In genomic region chr4:780730-781492, GRCh38 we compare ENCODE assay signal across 8 cellular contexts. TPM values are rescaled to one million over a fixed set of nuclear protein-coding genes. Genes with fewer than 3 reads are reported as not detected.
DNase-seq lines count a peak whose midpoint lies in the region; ATAC-seq, FAIRE-seq and TF ChIP-seq lines count a peak whose summit lies in the region.

No MANE protein-coding gene starts in this region.

- H3K9ac ChIP-seq in astrocyte (ENCODE audit: low read length): peak overlapping the region; percentile 99
- peak overlapping the region; percentile 98 for H3K9ac ChIP-seq in HepG2 (ENCODE audit: insufficient read depth, low read depth, low read length)

- intact Hi-C loops in HepG2 (cut with micrococcal nuclease; ENCODE audit: unreplicated experiment): loop anchor here (5.0 kb wide), 1 partner anchor 151 kb away; the partner anchor contains the start of genes GAK and TMEM175

- no peaks in the 10 kb centered on the region for H3K9me3 ChIP-seq in astrocyte (ENCODE audit: insufficient read depth, low read depth, low read length)
- no peaks in the 10 kb centered on the region for H3K9me3 ChIP-seq in HepG2 (ENCODE audit: low read length)

- peak overlapping the region; percentile 95 for H3K27ac ChIP-seq in astrocyte (ENCODE audit: low read depth, low read length)
- peak overlapping the region; percentile 94 for H3K27ac ChIP-seq in HepG2 (ENCODE audit: extremely low read length, insufficient read depth, low read length)

- H3K27me3 ChIP-seq in astrocyte (ENCODE audit: insufficient read depth, low read length) (peaks cover 16% of the 10 kb centered on the region), HepG2 (ENCODE audit: control insufficient read depth in 1 of 2, insufficient read depth in 2 of 2, low read length in 2 of 2) (no peaks in the 10 kb centered on the region; a peak in 1 of 5 replicates)

- H3K4me3 ChIP-seq in astrocyte (ENCODE audit: insufficient read depth, low read depth, low read length) (peak overlapping the region; percentile 87), HepG2 (replicated peaks in 1 of 3; ENCODE audit: insufficient read depth in 1 of 3, low read depth in 2 of 3, low read length in 3 of 3) (peak overlapping the region; percentile 87 to 99 (median 94))

- TF ChIP-seq POLR2A in HepG2 (IDR thresholded peaks at IDR 0.05; ENCODE audit: insufficient read depth in 1 of 2, low read depth in 2 of 2, low read length in 2 of 2): no peak

- TF ChIP-seq EP300 in HepG2 (IDR thresholded peaks at IDR 0.05; ENCODE audit: low read depth in 2 of 2, low read length in 2 of 2) (no peak), HepG2 (CRISPR knock-in tag; IDR thresholded peaks at IDR 0.05; ENCODE audit: borderline replicate concordance) (no peak)

- H3K79me2 ChIP-seq in astrocyte (ENCODE audit: insufficient read depth, low read length) (peaks cover 58% of the 10 kb centered on the region), HepG2 (ENCODE audit: insufficient read depth, low read length) (peaks cover 45% of the 10 kb centered on the region)

- DNase-seq in ELF-1 (ENCODE audit: low read depth, low spot score) (peak; percentile 57), astrocyte (ENCODE audit: low read depth) (no peak), HepG2 (ENCODE audit: low spot score) (no peak), type B pancreatic cell (ENCODE audit: extremely low spot score, unreplicated experiment) (peak; percentile 65), anterior cingulate cortex (lab: John Stamatoyannopoulos, UW) (no peak)
- DNase-seq in activated CD4-positive, alpha-beta T cell treated with anti-CD3 and anti-CD28 coated beads for 1 hour: no peak

- H2AFZ ChIP-seq in astrocyte (ENCODE audit: low read depth, low read length) (peak overlapping the region; percentile 76), HepG2 (ENCODE audit: low read length) (no peak overlapping the region)

- H3K36me3 ChIP-seq in astrocyte (ENCODE audit: insufficient read depth, low read length) (peaks cover 18% of the 10 kb centered on the region), HepG2 (replicated peaks in 1 of 2; ENCODE audit: control insufficient read depth in 1 of 2, insufficient read depth in 2 of 2, low read length in 2 of 2) (peaks cover 2 to 23% of the 10 kb centered on the region in 2 experiments; a peak in 3 of 5 replicates)

- H4K20me1 ChIP-seq in astrocyte (ENCODE audit: insufficient read depth, low read length) (peaks cover 46% of the 10 kb centered on the region), HepG2 (ENCODE audit: insufficient read depth, low read length) (peaks cover 38% of the 10 kb centered on the region)

- peaks cover 14% of the 10 kb centered on the region for H3K36me3 Mint-ChIP-seq in astrocyte (ENCODE audit: low read depth, unreplicated experiment)
- peaks cover 33% of the 10 kb centered on the region for H3K36me3 Mint-ChIP-seq in type B pancreatic cell

- TF ChIP-seq CTCF in astrocyte (IDR thresholded peaks at IDR 0.05; ENCODE audit: insufficient read depth, low read depth, low read length): no peak
- no peak for TF ChIP-seq CTCF in HepG2 (CRISPR knock-in tag; IDR thresholded peaks at IDR 0.05)
- TF ChIP-seq CTCF in type B pancreatic cell (conservative IDR thresholded peaks at IDR 0.05): no peak

- no TSS peak for BruUV-seq in HepG2 (replicated peaks; lab: Mats Ljungman, UMichigan)

- H3K4me3 Mint-ChIP-seq in astrocyte (ENCODE audit: unreplicated experiment): peak overlapping the region; percentile 94
- peak overlapping the region; percentile 93 for H3K4me3 Mint-ChIP-seq in type B pancreatic cell

- H3K4me1 ChIP-seq in astrocyte (ENCODE audit: insufficient read depth, low read length) (peaks cover 13% of the 10 kb centered on the region), HepG2 (ENCODE audit: insufficient read depth, low read length) (peaks cover 59% of the 10 kb centered on the region)

- H3K4me2 ChIP-seq in astrocyte (ENCODE audit: low read length) (peak overlapping the region; percentile 95), HepG2 (ENCODE audit: low read depth, low read length) (peak overlapping the region; percentile 88)

- CTCF ChIA-PET in HepG2 (lab: Yijun Ruan, JAX; ENCODE audit: low intra/inter-chr PET ratio, low total read pairs): no interaction called here

- in situ Hi-C loops in HepG2 (cut with HindIII; ENCODE audit: extremely low pct_ligation_motif_present, low pct_unique_long_range_greater_than_20kb): no loop called here

- POLR2A ChIA-PET in HepG2 (lab: Yijun Ruan, JAX): interaction anchor here (0.7 to 3.7 kb wide), 15 partner anchors 7 to 307 kb away, joined by 3 to 27 read pairs (median 4); partner anchors contain the start of genes IDUA, PCGF3 and SLC26A1

- peaks cover 2% of the 10 kb centered on the region for H3K9me3 Mint-ChIP-seq in astrocyte (ENCODE audit: unreplicated experiment)
- no peaks in the 10 kb centered on the region for H3K9me3 Mint-ChIP-seq in type B pancreatic cell

- H3K27me3 Mint-ChIP-seq in astrocyte (ENCODE audit: low read depth, unreplicated experiment): peaks cover 19% of the 10 kb centered on the region
- peaks cover 15% of the 10 kb centered on the region for H3K27me3 Mint-ChIP-seq in type B pancreatic cell

- FAIRE-seq in astrocyte (lab: Jason Lieb, UNC) (no peak), HepG2 (lab: Jason Lieb, UNC) (no peak)

- H3K27ac Mint-ChIP-seq in astrocyte (ENCODE audit: unreplicated experiment): peak overlapping the region; percentile 86
- H3K27ac Mint-ChIP-seq in type B pancreatic cell: peak overlapping the region; percentile 97

- TF ChIP-seq RAD21 in HepG2 (CRISPR knock-in tag; IDR thresholded peaks at IDR 0.05): no peak

- ATAC-seq in HG03097 (IDR thresholded peaks at IDR 0.05; ENCODE audit: low FRiP score, unreplicated experiment) (peak; percentile 13), HepG2 (no peak), GM18867 (IDR thresholded peaks at IDR 0.05; ENCODE audit: unreplicated experiment) (no peak)

- WGBS in HepG2 (ENCODE audit: low lambda C conversion rate): 1% methylated on average over 30 of the region's 38 CpGs

- H3K4me1 Mint-ChIP-seq in astrocyte (ENCODE audit: low read depth, unreplicated experiment): peaks cover 13% of the 10 kb centered on the region
- peaks cover 21% of the 10 kb centered on the region for H3K4me1 Mint-ChIP-seq in type B pancreatic cell (ENCODE audit: unreplicated experiment)

TF ChIP-seq in HepG2, 621 proteins besides CTCF, POLR2A, EP300 and RAD21 (continues in another document):
- TF ChIP-seq ZNF263 (CRISPR knock-in tag; IDR thresholded peaks at IDR 0.05) (0 out of 2 replicates have a peak, but pooled peaks have one; percentile 3), CSRNP1 (CRISPR knock-in tag; IDR thresholded peaks at IDR 0.05) (peak; percentile 66; the same call in 1 of the 2 replicates), ZNF598 (CRISPR knock-in tag; IDR thresholded peaks at IDR 0.05; ENCODE audit: borderline replicate concordance) (no peak)

RNA-seq across cellular contexts. Expression of gene CPLX1, which starts 45.0 kb away (rescaled TPM):
- total RNA-seq in astrocyte (0.41 and 1.9 TPM in 2 replicates), HepG2 (2016; rRNA removed; fragmentation: Illumina TruSeq; extraction: Trizol) (0.18 and 0.36 TPM in 2 replicates), type B pancreatic cell (ENCODE audit: low replicate concordance) (3.7 and 5.6 TPM in 2 replicates)
- 0.30 TPM in 1 of 2 replicates, not detected in the other for total RNA-seq in HepG2 (2016; cell fraction: cytosol; rRNA removed; fragmentation: Illumina TruSeq; extraction: Trizol; ENCODE audit: low read depth)
- total RNA-seq in HepG2 (2016; cell fraction: insoluble cytoplasmic fraction; rRNA removed; fragmentation: Illumina TruSeq; extraction: Trizol): 0.16 and 0.24 TPM in 2 replicates
- total RNA-seq in HepG2 (2016; cell fraction: membrane; rRNA removed; fragmentation: Illumina TruSeq; extraction: Trizol): 0.37 and 0.48 TPM in 2 replicates
- not detected in 2 replicates for total RNA-seq in HepG2 (2016; cell fraction: nucleus; rRNA removed; fragmentation: Illumina TruSeq; extraction: Trizol)
- 0.18 and 0.57 TPM in 2 replicates for polyA plus RNA-seq in HepG2 (2011; rRNA removed)
- polyA plus RNA-seq in HepG2 (2011; cell fraction: cytosol; rRNA removed): 0.08 and 0.18 TPM in 2 replicates
- polyA plus RNA-seq in HepG2 (2011; cell fraction: nucleus; rRNA removed): 0.58 and 0.95 TPM in 2 replicates
- 0.87 and 3.8 TPM in 2 replicates for polyA plus RNA-seq in HepG2 (2012)
- polyA plus RNA-seq in HepG2 (2016; cell fraction: cytosol; fragmentation: Illumina TruSeq; extraction: Trizol; ENCODE audit: low read depth): 0.68 and 0.69 TPM in 2 replicates
- 0.49 and 0.90 TPM in 2 replicates for polyA plus RNA-seq in HepG2 (2016; cell fraction: insoluble cytoplasmic fraction; fragmentation: Illumina TruSeq; extraction: Trizol; ENCODE audit: low read depth)
- polyA plus RNA-seq in HepG2 (2016; cell fraction: membrane; fragmentation: Illumina TruSeq; extraction: Trizol; ENCODE audit: low read depth): 0.89 and 1.3 TPM in 2 replicates
- polyA plus RNA-seq in HepG2 (2016; cell fraction: nucleus; fragmentation: Illumina TruSeq; extraction: Trizol; ENCODE audit: insufficient read depth, low read depth): 0.38 and 0.60 TPM in 2 replicates
- 0.12 and 0.68 TPM in 2 replicates for polyA minus RNA-seq in HepG2 (2011; rRNA and poly(A)+ RNA removed; ENCODE audit: low replicate concordance)
- 0.30 TPM in 1 of 2 replicates, not detected in the other for polyA minus RNA-seq in HepG2 (2011; cell fraction: cytosol; rRNA and poly(A)+ RNA removed)
- polyA minus RNA-seq in HepG2 (2011; cell fraction: nucleus; rRNA and poly(A)+ RNA removed): 0.25 TPM in 1 of 2 replicates, not detected in the other

Comparison
In these comparisons a context has a peak if more than half of its experiments do, and no peak if none do; other contexts are left out.
1. DNase-seq: peak in ELF-1 (single experiment) and type B pancreatic cell (single experiment); none in astrocyte (single experiment), HepG2 (single experiment), anterior cingulate cortex (0 of 58) and activated CD4-positive, alpha-beta T cell treated with anti-CD3 and anti-CD28 coated beads for 1 hour (single experiment).